In genomic region chr9:19130436-19130835, GRCh38 we compare ENCODE assay signal across 2 cellular contexts.
TF ChIP-seq lines count a peak whose summit lies in the region.

No MANE protein-coding gene starts in this region.

TF ChIP-seq in GM23338, 12 proteins besides CTCF, POLR2A, EP300 and RAD21:
- no peak for TF ChIP-seq REST (IDR thresholded peaks at IDR 0.05; ENCODE audit: unreplicated experiment)
- no peak for TF ChIP-seq EZH2phosphoT487 (IDR thresholded peaks at IDR 0.05; ENCODE audit: unreplicated experiment)
- TF ChIP-seq CREB1 (CRISPR knock-in tag; IDR thresholded peaks at IDR 0.05; ENCODE audit: low read depth) = no peak
- no peak for TF ChIP-seq ZNF114 (CRISPR knock-in tag; IDR thresholded peaks at IDR 0.05)
- TF ChIP-seq JUNB (IDR thresholded peaks at IDR 0.05; ENCODE audit: unreplicated experiment) = no peak
- no peak for TF ChIP-seq POLR2AphosphoS5 (IDR thresholded peaks at IDR 0.05; ENCODE audit: low read depth)
- no peak for TF ChIP-seq NANOG (IDR thresholded peaks at IDR 0.05; ENCODE audit: borderline replicate concordance)
- TF ChIP-seq ETS1 (IDR thresholded peaks at IDR 0.05) = no peak
- no peak for TF ChIP-seq STAT1 (IDR thresholded peaks at IDR 0.05; ENCODE audit: unreplicated experiment)
- TF ChIP-seq ZNF462 (CRISPR knock-in tag; IDR thresholded peaks at IDR 0.05) = no peak
- no peak for TF ChIP-seq EZH2 (IDR thresholded peaks at IDR 0.05; ENCODE audit: low read depth, unreplicated experiment)
- TF ChIP-seq ZNF331 (CRISPR knock-in tag; IDR thresholded peaks at IDR 0.05; ENCODE audit: low read depth) = no peak

TF ChIP-seq in IMR-90, 13 proteins besides CTCF, POLR2A, EP300 and RAD21:
- TF ChIP-seq ELK1 (IDR thresholded peaks at IDR 0.05; ENCODE audit: borderline replicate concordance, low read depth, low read length) (no peak), USF2 (IDR thresholded peaks at IDR 0.05; ENCODE audit: low read depth, low read length) (no peak), MXI1 (IDR thresholded peaks at IDR 0.05; ENCODE audit: borderline replicate concordance, low read depth, low read length) (no peak), MAZ (IDR thresholded peaks at IDR 0.05; ENCODE audit: borderline replicate concordance, low read depth, low read length) (no peak), SMC3 (IDR thresholded peaks at IDR 0.05; ENCODE audit: low read depth, low read length) (no peak), CHD1 (IDR thresholded peaks at IDR 0.05; ENCODE audit: low read depth, low read length) (no peak), NFE2L2 (IDR thresholded peaks at IDR 0.05; ENCODE audit: low read depth, low read length) (no peak), RFX5 (IDR thresholded peaks at IDR 0.05; ENCODE audit: low read depth, low read length) (no peak), RCOR1 (IDR thresholded peaks at IDR 0.05; ENCODE audit: insufficient replicate concordance, low read length) (no peak), MAFK (IDR thresholded peaks at IDR 0.05; ENCODE audit: low read depth, low read length) (no peak), FOS (IDR thresholded peaks at IDR 0.05; ENCODE audit: low read depth, low read length) (no peak), BHLHE40 (IDR thresholded peaks at IDR 0.05; ENCODE audit: low read depth, low read length) (no peak), CEBPB (IDR thresholded peaks at IDR 0.05; ENCODE audit: low read depth, low read length) (no peak)
